Comparison of ENCODE assay signal across 23 cellular contexts in the genomic region with DNA sequence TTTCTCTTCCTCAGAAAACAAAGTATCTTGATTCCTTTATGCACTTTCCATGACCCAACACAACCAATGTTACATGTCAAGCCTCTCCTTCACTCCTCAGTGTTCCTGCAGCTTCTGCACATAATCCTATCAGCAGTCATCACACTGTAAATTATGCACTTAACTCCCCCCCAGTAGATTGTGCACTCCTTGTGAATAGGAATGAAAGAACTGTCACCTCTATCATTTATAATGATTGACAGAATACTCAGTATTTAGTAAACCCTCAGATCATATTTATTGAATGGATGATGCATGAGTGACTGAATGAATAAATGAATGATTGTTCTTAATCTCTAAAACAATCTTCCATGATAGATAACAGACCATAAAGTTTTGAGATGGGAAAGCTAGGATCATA.
"Had no signal": no experiment of that assay in that cellular context is flagged by ENCODE, and none has a peak within 500 bp of the region (broad histone marks: within the 10 kb centered on the region; RNA-seq: fewer than 3 reads in every experiment).

No MANE protein-coding gene starts in this region.

- H3K27ac ChIP-seq: colonic mucosa, coronary artery, dorsolateral prefrontal cortex, epithelial cell of prostate, esophagus muscularis mucosa, esophagus squamous epithelium, foreskin keratinocyte, gastrocnemius medialis, gastroesophageal sphincter, heart left ventricle, heart right ventricle had no signal

- H3K27me3 ChIP-seq: colonic mucosa, esophagus squamous epithelium, gastrocnemius medialis, gastroesophageal sphincter, heart left ventricle, heart right ventricle had no signal

- H3K36me3 ChIP-seq: colonic mucosa, esophagus muscularis mucosa, esophagus squamous epithelium, gastrocnemius medialis, gastroesophageal sphincter, heart left ventricle, heart right ventricle had no signal

- DNase-seq: colonic mucosa; cortex of kidney; dermis blood vessel endothelial cell; dorsolateral prefrontal cortex; effector CD4-positive, alpha-beta T cell; effector CD8-positive, alpha-beta T cell; effector memory CD4-positive, alpha-beta T cell; effector memory CD8-positive, alpha-beta T cell; endodermal cell; erythroblast; esophagus squamous epithelium; foreskin fibroblast; foreskin keratinocyte; foreskin melanocyte; gastrocnemius medialis; glutamatergic neuron; head of caudate nucleus; heart left ventricle; heart right ventricle had no signal

- H3K9me3 ChIP-seq: colonic mucosa, esophagus muscularis mucosa, esophagus squamous epithelium, gastrocnemius medialis, gastroesophageal sphincter, heart left ventricle, heart right ventricle had no signal

- H3K4me3 ChIP-seq: colonic mucosa, coronary artery, dorsolateral prefrontal cortex, esophagus muscularis mucosa, esophagus squamous epithelium, gastrocnemius medialis, gastroesophageal sphincter, heart right ventricle had no signal
